9 cellular contexts compared by ENCODE assay signal in the genomic region with DNA sequence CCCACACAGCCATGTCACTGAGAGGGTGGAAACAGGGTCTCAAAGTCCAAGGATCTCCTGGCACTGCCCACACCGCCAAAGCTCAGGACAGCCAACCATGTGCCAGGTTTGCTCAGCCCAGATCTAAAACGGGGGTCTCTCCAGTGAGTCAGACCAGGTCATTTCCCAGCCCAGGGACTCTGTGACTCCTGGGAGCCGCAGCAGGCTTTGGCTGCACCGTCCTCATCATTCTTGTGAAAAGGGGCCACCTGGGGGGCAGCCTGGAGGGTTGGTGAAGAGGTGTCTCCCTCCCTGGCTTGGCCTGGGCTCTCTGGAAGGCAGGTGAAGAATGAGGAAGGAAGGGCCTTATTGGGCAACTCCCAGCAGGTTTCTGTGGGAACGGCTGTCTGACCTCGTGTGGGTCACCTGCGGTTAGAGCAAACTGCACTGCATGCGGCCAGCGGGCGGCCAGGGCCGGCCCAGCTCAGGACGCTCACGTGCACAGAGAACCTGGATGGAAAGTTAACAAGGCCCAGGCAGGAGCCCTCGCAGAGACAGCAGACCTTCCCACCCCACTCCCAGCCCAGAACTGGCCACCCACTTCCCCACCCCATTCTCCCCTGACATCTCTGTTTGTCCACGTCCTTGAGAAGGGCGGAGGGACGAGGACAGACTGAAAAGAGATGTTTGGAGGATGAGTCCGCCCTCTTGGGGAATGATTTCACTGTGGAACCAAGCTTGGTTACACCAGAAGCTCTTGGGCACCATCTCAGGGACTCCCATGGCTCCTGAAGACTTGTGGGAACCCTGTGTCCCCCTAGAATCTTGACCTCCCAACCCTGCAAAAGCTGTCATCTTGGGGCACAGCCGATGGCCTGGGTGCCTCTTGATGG. TPM values are rescaled to one million over a fixed set of nuclear protein-coding genes. Genes with fewer than 3 reads are reported as not detected.
DNase-seq lines count a peak whose midpoint lies in the region; ATAC-seq and TF ChIP-seq lines count a peak whose summit lies in the region.
"Had no signal": no experiment of that assay in that cellular context is flagged by ENCODE, and none has a peak within 500 bp of the region (broad histone marks: within the 10 kb centered on the region; RNA-seq: fewer than 3 reads in every experiment).

No MANE protein-coding gene starts in this region.

- H3K27me3 Mint-ChIP-seq in Caco-2 (ENCODE audit: insufficient read depth, unreplicated experiment) (no peaks in the 10 kb centered on the region), endodermal cell (ENCODE audit: insufficient read depth) (peaks cover 5% of the 10 kb centered on the region), naive B cell (peaks cover 0 to 22% (median 4%) of the 10 kb centered on the region in 3 donors)

- ATAC-seq in naive B cell (ENCODE audit: low read depth in 2 of 2) (peak in 1 of 2 donors; percentile 18), HG03457 (IDR thresholded peaks at IDR 0.05; ENCODE audit: unreplicated experiment) (no peak)
- no peak for ATAC-seq in activated naive CD4-positive, alpha-beta T cell treated with anti-CD3 and anti-CD28 coated beads, Interleukin-2, amount 50 U/mL, for 72 hours

- H3K4me1 Mint-ChIP-seq in Caco-2 (ENCODE audit: low read depth, unreplicated experiment) (peaks cover 11% of the 10 kb centered on the region), endodermal cell (peaks cover 8% of the 10 kb centered on the region), naive B cell (peaks cover 24 to 52% (median 44%) of the 10 kb centered on the region in 3 donors)

- H3K9me3 ChIP-seq in Caco-2 (no peaks in the 10 kb centered on the region), endodermal cell (ENCODE audit: control insufficient read depth, low read length) (no peaks in the 10 kb centered on the region)

- H3K36me3 Mint-ChIP-seq in Caco-2 (ENCODE audit: insufficient read depth, unreplicated experiment) (no peaks in the 10 kb centered on the region), endodermal cell (ENCODE audit: low read depth) (no peaks in the 10 kb centered on the region), naive B cell (no peaks in the 10 kb centered on the region)
- H3K36me3 Mint-ChIP-seq in activated naive CD4-positive, alpha-beta T cell treated with anti-CD3 and anti-CD28 coated beads, Interleukin-2, amount 50 U/mL, for 72 hours: no peaks in the 10 kb centered on the region

- no TSS peak for BruUV-seq in Caco-2 (replicated peaks; lab: Mats Ljungman, UMichigan)

- H3K4me1 ChIP-seq in Caco-2: peaks cover 32% of the 10 kb centered on the region
- no peaks in the 10 kb centered on the region for H3K4me1 ChIP-seq in endodermal cell (ENCODE audit: control insufficient read depth, insufficient read depth, low read length)

- H3K36me3 ChIP-seq in Caco-2 (ENCODE audit: control insufficient read depth, insufficient read depth, low read length): no peaks in the 10 kb centered on the region
- no peaks in the 10 kb centered on the region for H3K36me3 ChIP-seq in endodermal cell (ENCODE audit: control insufficient read depth, insufficient read depth, low read length)

- H3K27ac Mint-ChIP-seq in Caco-2 (ENCODE audit: unreplicated experiment) (no peak overlapping the region), endodermal cell (peak overlapping the region; percentile 44), naive B cell (peak overlapping the region in 5 of 6 donors; percentile 36 to 95 (median 65))
- H3K27ac Mint-ChIP-seq in activated naive CD4-positive, alpha-beta T cell treated with anti-CD3 and anti-CD28 coated beads, Interleukin-2, amount 50 U/mL, for 72 hours: no peak overlapping the region

- no peak overlapping the region for H3K9ac ChIP-seq in endodermal cell (ENCODE audit: extremely low read depth, low read length, poor library complexity, severe bottlenecking)

- H3K4me3 ChIP-seq in Caco-2 (ENCODE audit: low read depth, low read length) (no peak overlapping the region), endodermal cell (ENCODE audit: low read length) (no peak overlapping the region)

- H3K4me3 Mint-ChIP-seq in Caco-2 (ENCODE audit: unreplicated experiment): no peak overlapping the region
- no peak overlapping the region for H3K4me3 Mint-ChIP-seq in endodermal cell
- H3K4me3 Mint-ChIP-seq in naive B cell: peak overlapping the region in 6 of 8 donors; percentile 56 to 84 (median 78)

- H3K27me3 ChIP-seq in Caco-2 (replicated peaks; ENCODE audit: control insufficient read depth, insufficient read depth, low read length) (no peaks in the 10 kb centered on the region), endodermal cell (ENCODE audit: control insufficient read depth, insufficient read depth, low read length, poor library complexity, severe bottlenecking) (no peaks in the 10 kb centered on the region)

- WGBS in endodermal cell (ENCODE audit: insufficient coverage in 1 of 2, insufficient read length in 1 of 2), 2 experiments: 71 to 72% methylated on average over 15 to 19 of the region's 19 CpGs

- intact Hi-C loops in Caco-2 (cut with micrococcal nuclease; ENCODE audit: unreplicated experiment): no loop called here

- no peak overlapping the region for H3K27ac ChIP-seq in endodermal cell (ENCODE audit: low read depth, low read length)

- CTCF ChIA-PET in Caco-2 (lab: Charles Lee): interaction anchor here (1.3 kb wide), 1 partner anchor 24 kb away, joined by 4 read pairs; no protein-coding TSS in a partner anchor

- POLR2A ChIA-PET in Caco-2 (lab: Charles Lee): interaction anchor here (1.3 kb wide), 1 partner anchor 24 kb away, joined by 4 read pairs; no protein-coding TSS in a partner anchor

- TF ChIP-seq CTCF in Caco-2 (IDR thresholded peaks at IDR 0.05; ENCODE audit: insufficient read depth in 1 of 2, low read depth in 1 of 2, low read length in 1 of 2, severe bottlenecking in 1 of 2, unreplicated experiment in 1 of 2) (no peak), endodermal cell (conservative IDR thresholded peaks at IDR 0.05) (no peak)

- H3K9me3 Mint-ChIP-seq in Caco-2 (ENCODE audit: unreplicated experiment) (no peaks in the 10 kb centered on the region), endodermal cell (no peaks in the 10 kb centered on the region), naive B cell (no peaks in the 10 kb centered on the region)
- H3K9me3 Mint-ChIP-seq in activated naive CD4-positive, alpha-beta T cell treated with anti-CD3 and anti-CD28 coated beads, Interleukin-2, amount 50 U/mL, for 72 hours: no peaks in the 10 kb centered on the region

- DNase-seq in Caco-2: peak; percentile 72 to 84
- DNase-seq in NCI-H774 (lab: John Stamatoyannopoulos, UW): peak; percentile 39
- peak; percentile 85 for DNase-seq in endodermal cell
- DNase-seq in naive B cell: no peak
- DNase-seq in stimulated activated CD4-positive, alpha-beta T cell treated with anti-CD3 and anti-CD28 coated beads, Interleukin-4, amount 100 ng/mL, for 4 hours: no peak
- DNase-seq in SK-N-DZ (ENCODE audit: low spot score): no peak
- no peak for DNase-seq in activated naive CD4-positive, alpha-beta T cell treated with anti-CD3 and anti-CD28 coated beads, Interleukin-2, amount 50 U/mL, for 72 hours (ENCODE audit: low spot score in 2 of 2)
- DNase-seq: COR-L47 had no signal

RNA-seq across cellular contexts. Expression of a gene that starts 25.6 kb away (rescaled TPM):
- total RNA-seq in Caco-2 (2022) (47.9 and 60.9 TPM in 2 replicates), endodermal cell (10 to 100 TPM; 36.6 to 62.9 TPM)
- 85.2 TPM for polyA plus RNA-seq in endodermal cell (2013, experiment 1 of 2)
- 71.3 TPM for polyA plus RNA-seq in endodermal cell (2013, experiment 2 of 2)
- polyA plus RNA-seq in naive B cell (ENCODE audit: low read depth in 6 of 6): 100 to 1,000 TPM; 275 to 379 (median 304) TPM
- polyA plus RNA-seq in SK-N-DZ (2014; cell fraction: cytosol; rRNA removed): 0.60 and 0.96 TPM in 2 replicates
- polyA plus RNA-seq in SK-N-DZ (2014; cell fraction: nucleus; rRNA removed): 0.37 TPM in 1 of 2 replicates, not detected in the other
- total RNA-seq in activated naive CD4-positive, alpha-beta T cell treated with anti-CD3 and anti-CD28 coated beads, Interleukin-2, amount 50 U/mL, for 72 hours: 100 to 1,000 TPM in 1 of 2 donors, 10 to 100 TPM in 1; 91.0 to 112 TPM

RNA-seq across cellular contexts. Expression of a gene that starts 55.9 kb away (rescaled TPM):
- total RNA-seq in Caco-2 (2022): 11.1 and 12.8 TPM in 2 replicates
- total RNA-seq in endodermal cell: 10 to 100 TPM; 28.9 to 35.1 TPM
- polyA plus RNA-seq in endodermal cell (2013, experiment 1 of 2): 78.9 TPM
- 66.8 TPM for polyA plus RNA-seq in endodermal cell (2013, experiment 2 of 2)
- polyA plus RNA-seq in naive B cell (ENCODE audit: low read depth in 6 of 6): 10 to 100 TPM; 53.0 to 82.7 (median 67.7) TPM
- polyA plus RNA-seq in SK-N-DZ (2014; cell fraction: cytosol; rRNA removed): 51.8 and 56.7 TPM in 2 replicates
- 21.1 and 27.0 TPM in 2 replicates for polyA plus RNA-seq in SK-N-DZ (2014; cell fraction: nucleus; rRNA removed)
- total RNA-seq in activated naive CD4-positive, alpha-beta T cell treated with anti-CD3 and anti-CD28 coated beads, Interleukin-2, amount 50 U/mL, for 72 hours: 10 to 100 TPM; 11.0 to 14.4 TPM

Comparison
In these comparisons a context has a peak if more than half of its experiments do, and no peak if none do; other contexts are left out.
1. DNase-seq: peak in Caco-2 (2 of 2), NCI-H774 (single experiment) and endodermal cell (single experiment); none in naive B cell (single experiment), stimulated activated CD4-positive, alpha-beta T cell treated with anti-CD3 and anti-CD28 coated beads, Interleukin-4, amount 100 ng/mL, for 4 hours (0 of 2), SK-N-DZ (single experiment) and activated naive CD4-positive, alpha-beta T cell treated with anti-CD3 and anti-CD28 coated beads, Interleukin-2, amount 50 U/mL, for 72 hours (0 of 2).
2. H3K27ac Mint-ChIP-seq: peak in endodermal cell (single experiment) and naive B cell (5 of 6); none in Caco-2 (single experiment) and activated naive CD4-positive, alpha-beta T cell treated with anti-CD3 and anti-CD28 coated beads, Interleukin-2, amount 50 U/mL, for 72 hours (0 of 2).
3. H3K4me3 Mint-ChIP-seq: peak in naive B cell (6 of 8); none in Caco-2 (single experiment) and endodermal cell (single experiment).